ENCODE assay signal across 27 cellular contexts in genomic region chr11:78986305-78986704, GRCh38.
"Had no signal": no experiment of that assay in that cellular context is flagged by ENCODE, and none has a peak within 500 bp of the region (broad histone marks: within the 10 kb centered on the region; RNA-seq: fewer than 3 reads in every experiment).

No MANE protein-coding gene starts in this region.

- H3K27ac ChIP-seq: PC-9, SJSA1 had no signal

- H3K4me2 ChIP-seq: PC-9, SK-N-SH had no signal

- ATAC-seq: K562, Panc1 had no signal

- H3K4me1 ChIP-seq: SJSA1 had no signal

- H3K4me3 ChIP-seq: K562, MG63, PC-9, SJSA1 had no signal

- FAIRE-seq: K562 had no signal

- DNase-seq: Kasumi-1, KG1, MG63, NCI-H1048, NCI-H1436, NCI-H146, NCI-H1694, NCI-H187, NCI-H1930, NCI-H2029 treated with DMSO at 0.1 percent for 48 hours, NCI-H2081 treated with DMSO at 0.1 percent for 48 hours, NCI-H2107, NCI-H2171, NCI-H226, NCI-H446 treated with DMSO at 0.1 percent for 48 hours, NCI-H510A, NCI-H524, NCI-H526, NCI-H774, PC-9, Right ventricle myocardium superior, RPMI8226, SHP77 treated with DMSO at 0.1 percent for 48 hours had no signal

- H3K27me3 ChIP-seq: MG63, SJSA1 had no signal

- H3K9me3 ChIP-seq: MG63, SJSA1, SK-N-SH had no signal

- H2AFZ ChIP-seq: PC-9 had no signal

- H3K9ac ChIP-seq: SK-N-SH had no signal

- H3K36me3 ChIP-seq: MG63, SJSA1 had no signal
